ENCODE assay signal across 14 cellular contexts in the genomic region with DNA sequence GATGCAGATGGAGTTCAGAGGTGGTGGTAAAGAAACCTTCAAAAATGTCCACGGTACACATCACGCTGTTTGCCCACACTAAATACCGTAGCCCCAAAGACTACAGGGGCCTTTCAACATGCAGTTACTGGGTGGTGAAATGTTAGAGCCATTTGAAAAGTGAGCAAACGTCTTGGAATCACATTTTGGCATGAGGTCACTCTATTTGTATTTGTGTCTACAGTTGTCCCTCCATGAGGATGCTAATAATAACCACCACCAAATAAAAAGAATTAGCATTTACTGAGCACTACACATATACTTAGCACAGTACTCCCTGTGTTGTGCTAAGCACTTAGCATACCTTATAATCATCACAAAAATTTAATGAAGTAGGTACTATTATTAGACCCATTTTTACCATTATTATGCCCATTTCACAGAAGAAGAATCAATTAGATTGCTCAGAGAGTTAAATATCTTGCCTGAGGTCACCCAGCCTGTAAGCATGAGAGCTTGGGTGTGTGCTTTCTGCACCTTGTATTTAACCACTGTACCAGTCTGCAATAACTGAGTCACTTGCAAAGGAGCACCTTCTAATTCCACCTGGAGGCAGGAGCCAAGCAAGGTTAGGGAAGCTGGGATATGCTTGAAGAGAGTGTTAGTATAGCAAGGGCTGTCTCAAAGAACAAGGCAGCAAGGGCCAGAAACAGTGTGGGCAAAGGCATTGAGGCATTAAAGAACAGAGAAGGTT.
"Had no signal": no experiment of that assay in that cellular context is flagged by ENCODE, and none has a peak within 500 bp of the region (broad histone marks: within the 10 kb centered on the region; RNA-seq: fewer than 3 reads in every experiment).

No MANE protein-coding gene starts in this region.

- H3K4me1 ChIP-seq: ascending aorta had no signal

- DNase-seq: activated CD4-positive, alpha-beta T cell treated with anti-CD3 and anti-CD28 coated beads for 4 hours; activated CD8-positive, alpha-beta memory T cell treated with anti-CD3 and anti-CD28 coated beads, Interleukin-2, amount 50 U/mL, for 48 hours; activated CD8-positive, alpha-beta T cell treated with anti-CD3 and anti-CD28 coated beads, Interleukin-2, amount 10 ng/mL, durations not matched to agents 7 days and 5 days; activated naive CD4-positive, alpha-beta T cell treated with Interleukin-2 at 50 U/mL for 16 hours; activated naive CD8-positive, alpha-beta T cell treated with anti-CD3 and anti-CD28 coated beads, Interleukin-2, amount 50 U/mL, for 24 hours; nephron progenitor cell; stimulated activated CD4-positive, alpha-beta T cell treated with anti-CD3 and anti-CD28 coated beads, Interleukin-4, amount 100 ng/mL, for 1 hour; stimulated activated CD8-positive, alpha-beta memory T cell treated with anti-CD3 and anti-CD28 coated beads, Interleukin-4, amount 100 ng/mL, for 48 hours; upper lobe of left lung had no signal

- H3K27ac ChIP-seq: ascending aorta, upper lobe of left lung, VCaP had no signal

- H3K27ac Mint-ChIP-seq: activated CD8-positive, alpha-beta T cell treated with anti-CD3 and anti-CD28 coated beads, Interleukin-2, amount 10 ng/mL, durations not matched to agents 7 days and 5 days; activated naive CD8-positive, alpha-beta T cell treated with anti-CD3 and anti-CD28 coated beads, Interleukin-2, amount 50 U/mL, for 24 hours; nephron progenitor cell; stimulated activated naive CD8-positive, alpha-beta T cell treated with anti-CD3 and anti-CD28 coated beads, Interleukin-15, Interleukin-2, amounts not matched to agents 100 ng/mL and 50 ng/mL, for 24 hours had no signal

- H3K27me3 Mint-ChIP-seq: activated naive CD8-positive, alpha-beta T cell treated with anti-CD3 and anti-CD28 coated beads, Interleukin-2, amount 50 U/mL, for 24 hours; stimulated activated naive CD8-positive, alpha-beta T cell treated with anti-CD3 and anti-CD28 coated beads, Interleukin-15, Interleukin-2, amounts not matched to agents 100 ng/mL and 50 ng/mL, for 24 hours had no signal

- H3K9me3 ChIP-seq: ascending aorta, upper lobe of left lung had no signal

- H3K27me3 ChIP-seq: ascending aorta, upper lobe of left lung had no signal

- H3K4me3 Mint-ChIP-seq: activated CD8-positive, alpha-beta T cell treated with anti-CD3 and anti-CD28 coated beads, Interleukin-2, amount 10 ng/mL, durations not matched to agents 7 days and 5 days; activated naive CD8-positive, alpha-beta T cell treated with anti-CD3 and anti-CD28 coated beads, Interleukin-2, amount 50 U/mL, for 24 hours; nephron progenitor cell; stimulated activated naive CD8-positive, alpha-beta T cell treated with anti-CD3 and anti-CD28 coated beads, Interleukin-15, Interleukin-2, amounts not matched to agents 100 ng/mL and 50 ng/mL, for 24 hours had no signal

- H3K36me3 ChIP-seq: ascending aorta, upper lobe of left lung had no signal

- H3K4me3 ChIP-seq: ascending aorta, lung, upper lobe of left lung had no signal

- ATAC-seq: activated CD8-positive, alpha-beta T cell treated with anti-CD3 and anti-CD28 coated beads, Interleukin-2, amount 10 ng/mL, durations not matched to agents 7 days and 5 days; activated naive CD8-positive, alpha-beta T cell treated with anti-CD3 and anti-CD28 coated beads, Interleukin-2, amount 50 U/mL, for 24 hours; sciatic nerve had no signal

- H3K9me3 Mint-ChIP-seq: activated naive CD8-positive, alpha-beta T cell treated with anti-CD3 and anti-CD28 coated beads, Interleukin-2, amount 50 U/mL, for 24 hours; nephron progenitor cell; stimulated activated naive CD8-positive, alpha-beta T cell treated with anti-CD3 and anti-CD28 coated beads, Interleukin-15, Interleukin-2, amounts not matched to agents 100 ng/mL and 50 ng/mL, for 24 hours had no signal
